ENCODE assay signal across 1 cellular context in genomic region chr3:112230033-112230432, GRCh38.
A peak's percentile ranks its signal among the peaks of the same experiment; 100 is the strongest.
TF ChIP-seq lines count a peak whose summit lies in the region.

No MANE protein-coding gene starts in this region.

TF ChIP-seq in A549, 52 proteins besides CTCF, POLR2A, EP300 and RAD21:
- no peak for TF ChIP-seq REST (IDR thresholded peaks at IDR 0.05)
- TF ChIP-seq KDM1A (IDR thresholded peaks at IDR 0.05; ENCODE audit: low read depth): no peak
- TF ChIP-seq E2F6 (IDR thresholded peaks at IDR 0.05; ENCODE audit: borderline replicate concordance, low read depth): no peak
- TF ChIP-seq ESRRA (IDR thresholded peaks at IDR 0.05; ENCODE audit: borderline replicate concordance, low read length): no peak
- no peak for TF ChIP-seq CHD2 (IDR thresholded peaks at IDR 0.05; ENCODE audit: low read length, partially characterized antibody)
- no peak for TF ChIP-seq ZFP36 (IDR thresholded peaks at IDR 0.05; ENCODE audit: borderline replicate concordance, partially characterized antibody)
- TF ChIP-seq MAFK (IDR thresholded peaks at IDR 0.05; ENCODE audit: partially characterized antibody): peak; percentile 68
